ENCODE assay signal across 27 cellular contexts in genomic region chr5:149739371-149739770, GRCh38.
"Had no signal": no experiment of that assay in that cellular context is flagged by ENCODE, and none has a peak within 500 bp of the region (broad histone marks: within the 10 kb centered on the region; RNA-seq: fewer than 3 reads in every experiment).

No MANE protein-coding gene starts in this region.

- ATAC-seq: effector memory CD8-positive, alpha-beta T cell; heart left ventricle; left colon; naive thymus-derived CD8-positive, alpha-beta T cell had no signal

- H3K27ac Mint-ChIP-seq: effector memory CD8-positive, alpha-beta T cell; type B pancreatic cell had no signal

- H3K27me3 Mint-ChIP-seq: central memory CD8-positive, alpha-beta T cell; effector memory CD8-positive, alpha-beta T cell; naive thymus-derived CD8-positive, alpha-beta T cell had no signal

- H3K9me3 ChIP-seq: heart left ventricle, lower lobe of right lung, ovary, right lobe of liver, stomach, testis, tibial artery had no signal

- H3K4me1 Mint-ChIP-seq: central memory CD8-positive, alpha-beta T cell had no signal

- H3K4me3 ChIP-seq: coronary artery, heart left ventricle, hepatocyte, lower lobe of right lung, ovary, right lobe of liver, smooth muscle cell, stomach, testis, tibial artery had no signal

- DNase-seq: dermis blood vessel endothelial cell; effector memory CD8-positive, alpha-beta T cell; erythroblast; heart left ventricle; left colon; left ventricle myocardium superior; lower lobe of right lung; naive thymus-derived CD8-positive, alpha-beta T cell; occipital lobe; ovary; posterior cingulate gyrus; retina; right lobe of liver; stimulated activated CD4-positive, alpha-beta T cell treated with anti-CD3 and anti-CD28 coated beads, Interleukin-12 subunit alpha, Interleukin-12 subunit beta, amount 100 ng/mL, for 4 hours; stimulated activated CD4-positive, alpha-beta T cell treated with anti-CD3 and anti-CD28 coated beads, Interleukin-1b, Interleukin-23, amount 100 ng/mL, for 48 hours; stimulated activated CD4-positive, alpha-beta T cell treated with anti-CD3 and anti-CD28 coated beads, Interleukin-4, amount 100 ng/mL, for 1 hour; stimulated activated CD8-positive, alpha-beta memory T cell treated with anti-CD3 and anti-CD28 coated beads, Interleukin-4, amount 100 ng/mL, for 48 hours; stimulated activated naive CD4-positive, alpha-beta T cell treated with Interleukin-2 at 50 U/mL for 16 hours; stomach; substantia nigra; testis; tibial artery had no signal

- H3K4me1 ChIP-seq: testis had no signal

- H3K36me3 Mint-ChIP-seq: type B pancreatic cell had no signal

- H3K27me3 ChIP-seq: heart left ventricle, hepatocyte, ovary, right lobe of liver, stomach, testis, tibial artery had no signal

- H3K9me3 Mint-ChIP-seq: central memory CD8-positive, alpha-beta T cell; effector memory CD8-positive, alpha-beta T cell; naive thymus-derived CD8-positive, alpha-beta T cell; type B pancreatic cell had no signal

- H3K36me3 ChIP-seq: lower lobe of right lung, ovary, right lobe of liver, tibial artery had no signal

- H3K27ac ChIP-seq: coronary artery, hepatocyte, lower lobe of right lung, ovary, right lobe of liver, stomach, testis, tibial artery had no signal

- H3K4me3 Mint-ChIP-seq: central memory CD8-positive, alpha-beta T cell; effector memory CD8-positive, alpha-beta T cell; naive thymus-derived CD8-positive, alpha-beta T cell; type B pancreatic cell had no signal
